ENCODE assay signal across 15 cellular contexts in the genomic region with DNA sequence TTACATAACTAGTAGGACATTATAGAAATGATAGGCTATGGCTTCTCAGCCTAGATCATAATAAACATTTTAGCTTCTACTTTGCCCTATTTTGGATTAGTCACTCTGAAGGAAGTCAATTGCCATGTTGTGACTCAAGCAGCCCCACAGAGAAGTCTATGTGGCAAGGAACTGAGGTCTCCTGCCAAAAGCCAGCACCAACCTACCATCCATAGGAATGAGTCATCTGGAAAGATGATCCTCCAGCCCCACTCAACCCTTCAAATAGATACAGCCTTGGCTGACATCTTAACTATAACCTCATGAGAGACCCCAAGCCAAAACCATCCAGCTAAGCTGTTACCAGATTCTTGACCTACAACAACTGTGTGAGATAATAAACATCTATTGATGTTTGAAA.
DNase-seq lines count a peak whose midpoint lies in the region; ATAC-seq and TF ChIP-seq lines count a peak whose summit lies in the region.
"Had no signal": no experiment of that assay in that cellular context is flagged by ENCODE, and none has a peak within 500 bp of the region (broad histone marks: within the 10 kb centered on the region; RNA-seq: fewer than 3 reads in every experiment).

No MANE protein-coding gene starts in this region.

- H3K36me3 Mint-ChIP-seq in MCF 10A (ENCODE audit: insufficient read depth, unreplicated experiment), result no peaks in the 10 kb centered on the region
- no peaks in the 10 kb centered on the region for H3K36me3 Mint-ChIP-seq in type B pancreatic cell
- H3K36me3 Mint-ChIP-seq: natural killer cell had no signal

- H3K27ac Mint-ChIP-seq in MCF 10A (ENCODE audit: low read depth, unreplicated experiment) (peak overlapping the region; percentile 47), type B pancreatic cell (no peak overlapping the region)
- H3K27ac Mint-ChIP-seq: natural killer cell had no signal

- H3K36me3 ChIP-seq in breast epithelium (no peaks in the 10 kb centered on the region), SK-N-SH (replicated peaks in 1 of 2; ENCODE audit: control insufficient read depth in 1 of 2, insufficient read depth in 2 of 2, low read length in 1 of 2) (no peaks in the 10 kb centered on the region)
- H3K36me3 ChIP-seq: Peyer's patch had no signal

- BruUV-seq in MCF 10A (replicated peaks; lab: Mats Ljungman, UMichigan), result no TSS peak

- H3K9me3 Mint-ChIP-seq in MCF 10A (ENCODE audit: unreplicated experiment) (no peaks in the 10 kb centered on the region), type B pancreatic cell (no peaks in the 10 kb centered on the region)
- H3K9me3 Mint-ChIP-seq: natural killer cell had no signal

- H3K4me1 Mint-ChIP-seq in MCF 10A (ENCODE audit: insufficient read depth, unreplicated experiment), result peaks cover 6% of the 10 kb centered on the region
- no peaks in the 10 kb centered on the region for H3K4me1 Mint-ChIP-seq in type B pancreatic cell (ENCODE audit: unreplicated experiment)
- H3K4me1 Mint-ChIP-seq: natural killer cell had no signal

- H3K4me2 ChIP-seq in SK-N-SH, result no peak overlapping the region; the same call in 1 of the 2 replicates
- H3K4me2 ChIP-seq: KMS-11 had no signal

- H3K4me1 ChIP-seq in breast epithelium (no peaks in the 10 kb centered on the region), SK-N-SH (ENCODE audit: control insufficient read depth in 1 of 2, insufficient read depth in 2 of 2, low read depth in 1 of 2, low read length in 1 of 2) (peaks cover 0 to 16% of the 10 kb centered on the region in 2 experiments; a peak in 2 of 4 replicates)
- H3K4me1 ChIP-seq: Peyer's patch had no signal

- H3K9me3 ChIP-seq in breast epithelium (no peaks in the 10 kb centered on the region), SK-N-SH (no peaks in the 10 kb centered on the region)
- H3K9me3 ChIP-seq: Peyer's patch had no signal

- peaks cover 23% of the 10 kb centered on the region for H3F3A ChIP-seq in SK-N-SH (replicated peaks; ENCODE audit: insufficient read depth)

- no peak overlapping the region for H3K9ac ChIP-seq in SK-N-SH
- H3K9ac ChIP-seq: KMS-11 had no signal

- TF ChIP-seq CTCF in MCF 10A (IDR thresholded peaks at IDR 0.05; ENCODE audit: unreplicated experiment) (no peak), breast epithelium (IDR thresholded peaks at IDR 0.05) (no peak), SK-N-SH (IDR thresholded peaks at IDR 0.05) (no peak), fibroblast of mammary gland (conservative IDR thresholded peaks at IDR 0.05; ENCODE audit: control insufficient read depth, insufficient read depth, low read depth, low read length) (no peak), type B pancreatic cell (conservative IDR thresholded peaks at IDR 0.05) (no peak)

- H3K9me2 ChIP-seq in SK-N-SH, result no peaks in the 10 kb centered on the region

- CTCF ChIA-PET in MCF 10A (lab: Yijun Ruan, JAX) (interaction anchor here (0.6 to 2.9 kb wide), 7 partner anchors 12 to 281 kb away, joined by 3 to 13 read pairs (median 5); no protein-coding TSS in a partner anchor), SK-N-SH (lab: Yijun Ruan, JAX) (interaction anchor here (1.0 to 1.8 kb wide), 2 partner anchors 18 to 175 kb away, joined by 3 to 6 read pairs; no protein-coding TSS in a partner anchor)

- POLR2A ChIA-PET in MCF 10A (lab: Yijun Ruan, JAX), result interaction anchor here (0.6 to 1.2 kb wide), 3 partner anchors 20 to 1989 kb away, joined by 3 to 5 read pairs (median 3); no protein-coding TSS in a partner anchor
- POLR2A ChIA-PET in SK-N-SH (lab: Yijun Ruan, JAX), result no interaction called here

- H2AFZ ChIP-seq in SK-N-SH (ENCODE audit: low read depth), result peak overlapping the region; percentile 44; the same call in 1 of the 2 replicates

- intact Hi-C loops in MCF 10A (cut with micrococcal nuclease), result no loop called here
- intact Hi-C loops in breast epithelium (cut with DNase I; ENCODE audit: low total_unique reads), result no loop called here

- H3K27me3 ChIP-seq in breast epithelium (no peaks in the 10 kb centered on the region), SK-N-SH (ENCODE audit: insufficient read depth) (no peaks in the 10 kb centered on the region)
- H3K27me3 ChIP-seq: Peyer's patch had no signal

- peak; percentile 95 for DNase-seq in MCF 10A (ENCODE audit: unreplicated experiment)
- DNase-seq in breast epithelium (ENCODE audit: low spot score in 2 of 2), result no peak
- no peak for DNase-seq in SK-N-SH
- DNase-seq in fibroblast of mammary gland (ENCODE audit: low read depth), result peak; percentile 96
- DNase-seq in mesenteric fat pad (ENCODE audit: low spot score), result no peak
- no peak for DNase-seq in type B pancreatic cell (ENCODE audit: extremely low spot score, unreplicated experiment)
- DNase-seq: activated CD8-positive, alpha-beta memory T cell treated with anti-CD3 and anti-CD28 coated beads, Interleukin-2, amount 50 U/mL, for 48 hours; aorta; natural killer cell; NCI-H2171; Peyer's patch had no signal

- no peaks in the 10 kb centered on the region for H3K27me3 Mint-ChIP-seq in MCF 10A (ENCODE audit: insufficient read depth, unreplicated experiment)
- H3K27me3 Mint-ChIP-seq in type B pancreatic cell, result peaks cover 3% of the 10 kb centered on the region

- no peaks in the 10 kb centered on the region for H4K20me1 ChIP-seq in SK-N-SH (ENCODE audit: insufficient read depth)

- TF ChIP-seq EP300 in SK-N-SH (IDR thresholded peaks at IDR 0.05; ENCODE audit: borderline replicate concordance in 1 of 2, low read depth in 1 of 2, low read length in 1 of 2), result peak in 1 of 2 experiments; percentile 83; a peak in 1 of 4 replicates

- ATAC-seq in HG03108 (IDR thresholded peaks at IDR 0.05; ENCODE audit: unreplicated experiment) (no peak), GM21786 (IDR thresholded peaks at IDR 0.05; ENCODE audit: unreplicated experiment) (no peak)
- ATAC-seq: natural killer cell had no signal

- no peak for TF ChIP-seq RAD21 in SK-N-SH (IDR thresholded peaks at IDR 0.05; ENCODE audit: low read length)

- no peak for TF ChIP-seq POLR2A in breast epithelium (IDR thresholded peaks at IDR 0.05)

- no peak overlapping the region for H3K27ac ChIP-seq in breast epithelium
- peak overlapping the region; percentile 22 to 83; a peak in 3 of 4 replicates for H3K27ac ChIP-seq in SK-N-SH (ENCODE audit: low read depth in 2 of 2, low read length in 1 of 2)
- H3K27ac ChIP-seq: KMS-11, Peyer's patch, skin epidermis had no signal

- no peak overlapping the region for H3K4me3 Mint-ChIP-seq in MCF 10A (ENCODE audit: unreplicated experiment)
- no peak overlapping the region for H3K4me3 Mint-ChIP-seq in type B pancreatic cell
- H3K4me3 Mint-ChIP-seq: natural killer cell had no signal

- H3K4me3 ChIP-seq in breast epithelium (no peak overlapping the region), SK-N-SH (ENCODE audit: low read depth in 2 of 2, low read length in 1 of 2) (no peak overlapping the region), fibroblast of mammary gland (ENCODE audit: control insufficient read depth, low read depth, low read length) (no peak overlapping the region)
- H3K4me3 ChIP-seq: Peyer's patch, skin epidermis had no signal

- H3K79me2 ChIP-seq in SK-N-SH (ENCODE audit: insufficient read depth), result no peaks in the 10 kb centered on the region

TF ChIP-seq in SK-N-SH, 30 proteins besides CTCF, POLR2A, EP300 and RAD21 (continues in another document):
- no peak for TF ChIP-seq CHD2 (IDR thresholded peaks at IDR 0.05; ENCODE audit: low read length, partially characterized antibody)
- TF ChIP-seq JUND (IDR thresholded peaks at IDR 0.05), result peak; percentile 97
- TF ChIP-seq TEAD4 (IDR thresholded peaks at IDR 0.05; ENCODE audit: borderline replicate concordance, insufficient read depth), result peak; percentile 80
- peak; percentile 34; the same call in 1 of the 2 replicates for TF ChIP-seq ELF1 (IDR thresholded peaks at IDR 0.05)
- peak; percentile 67; the same call in 1 of the 2 replicates for TF ChIP-seq YY1 (IDR thresholded peaks at IDR 0.05; ENCODE audit: low read depth)
- TF ChIP-seq RFX5 (IDR thresholded peaks at IDR 0.05; ENCODE audit: low read length), result no peak
- TF ChIP-seq POLR2AphosphoS5 (IDR thresholded peaks at IDR 0.05; ENCODE audit: low read depth, low read length), result peak; percentile 55; the same call in 1 of the 2 replicates
- TF ChIP-seq, protein P1, sequence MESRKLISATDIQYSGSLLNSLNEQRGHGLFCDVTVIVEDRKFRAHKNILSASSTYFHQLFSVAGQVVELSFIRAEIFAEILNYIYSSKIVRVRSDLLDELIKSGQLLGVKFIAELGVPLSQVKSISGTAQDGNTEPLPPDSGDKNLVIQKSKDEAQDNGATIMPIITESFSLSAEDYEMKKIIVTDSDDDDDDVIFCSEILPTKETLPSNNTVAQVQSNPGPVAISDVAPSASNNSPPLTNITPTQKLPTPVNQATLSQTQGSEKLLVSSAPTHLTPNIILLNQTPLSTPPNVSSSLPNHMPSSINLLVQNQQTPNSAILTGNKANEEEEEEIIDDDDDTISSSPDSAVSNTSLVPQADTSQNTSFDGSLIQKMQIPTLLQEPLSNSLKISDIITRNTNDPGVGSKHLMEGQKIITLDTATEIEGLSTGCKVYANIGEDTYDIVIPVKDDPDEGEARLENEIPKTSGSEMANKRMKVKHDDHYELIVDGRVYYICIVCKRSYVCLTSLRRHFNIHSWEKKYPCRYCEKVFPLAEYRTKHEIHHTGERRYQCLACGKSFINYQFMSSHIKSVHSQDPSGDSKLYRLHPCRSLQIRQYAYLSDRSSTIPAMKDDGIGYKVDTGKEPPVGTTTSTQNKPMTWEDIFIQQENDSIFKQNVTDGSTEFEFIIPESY (IDR thresholded peaks at IDR 0.05; ENCODE audit: borderline replicate concordance, low read depth), result peak; percentile 65; the same call in 1 of the 2 replicates
- peak; percentile 65; the same call in 1 of the 2 replicates for TF ChIP-seq MEF2A (IDR thresholded peaks at IDR 0.05; ENCODE audit: borderline replicate concordance, low read depth)
- TF ChIP-seq RXRA (IDR thresholded peaks at IDR 0.05; ENCODE audit: borderline replicate concordance, low read depth), result peak; percentile 86

Comparison
In these comparisons a context has a peak if more than half of its experiments do, and no peak if none do; other contexts are left out.
1. DNase-seq: peak in MCF 10A (single experiment) and fibroblast of mammary gland (single experiment); none in breast epithelium (0 of 2), SK-N-SH (single experiment), mesenteric fat pad (single experiment) and type B pancreatic cell (single experiment).
2. H3K27ac ChIP-seq: peak in SK-N-SH (2 of 2); none in breast epithelium (0 of 2).